Comparison of ENCODE assay signal across 8 cellular contexts in genomic region chr11:62599909-62600308, GRCh38. TPM values are rescaled to one million over a fixed set of nuclear protein-coding genes. Genes with fewer than 3 reads are reported as not detected.
DNase-seq lines count a peak whose midpoint lies in the region; ATAC-seq and TF ChIP-seq lines count a peak whose summit lies in the region.

No MANE protein-coding gene starts in this region.

- H3K9me3 ChIP-seq in BE2C, result no peaks in the 10 kb centered on the region
- no peaks in the 10 kb centered on the region for H3K9me3 ChIP-seq in colonic mucosa
- no peaks in the 10 kb centered on the region for H3K9me3 ChIP-seq in naive thymus-derived CD4-positive, alpha-beta T cell (ENCODE audit: control insufficient read depth in 2 of 3, low read length in 3 of 3)

- peaks cover 45 to 65% (median 55%) of the 10 kb centered on the region in 7 donors for H3K4me1 Mint-ChIP-seq in naive thymus-derived CD4-positive, alpha-beta T cell

- H3K27ac ChIP-seq in colonic mucosa, result peak overlapping the region; percentile 99
- H3K27ac ChIP-seq in naive thymus-derived CD4-positive, alpha-beta T cell (ENCODE audit: low read depth, low read length), result peak overlapping the region; percentile 98

- no peaks in the 10 kb centered on the region for H3K27me3 Mint-ChIP-seq in naive thymus-derived CD4-positive, alpha-beta T cell

- H3K4me3 ChIP-seq in BE2C (ENCODE audit: low read depth, low read length) (peak overlapping the region; percentile 84), LNCaP clone FGC (ENCODE audit: low read depth, low read length) (peak overlapping the region; percentile 99), colonic mucosa (peak overlapping the region; percentile 87)
- H3K4me3 ChIP-seq in naive thymus-derived CD4-positive, alpha-beta T cell (ENCODE audit: low read length), result peak overlapping the region; percentile 71

- POLR2A ChIA-PET in naive thymus-derived CD4-positive, alpha-beta T cell (lab: Charles Lee), result interaction anchor here (0.6 to 15.2 kb wide), 26 partner anchors 9 to 255 kb away, joined by 3 to 219 read pairs (median 7); partner anchors contain the start of genes B3GAT3, BSCL2, C11orf98 and CSKMT
- POLR2A ChIA-PET in HEK293T (lab: Yijun Ruan, JAX), result interaction anchor here (0.8 to 3.4 kb wide), 13 partner anchors 8 to 282 kb away, joined by 3 to 105 read pairs (median 7); partner anchors contain the start of genes B3GAT3, C11orf98, CSKMT and EEF1G

- H3K36me3 ChIP-seq in BE2C, result peaks cover 34% of the 10 kb centered on the region
- peaks cover 6% of the 10 kb centered on the region for H3K36me3 ChIP-seq in colonic mucosa
- H3K36me3 ChIP-seq in naive thymus-derived CD4-positive, alpha-beta T cell (ENCODE audit: control insufficient read depth in 2 of 3, insufficient read depth in 3 of 3, low read length in 3 of 3), result peaks cover 12 to 62% (median 35%) of the 10 kb centered on the region in 3 experiments

- TF ChIP-seq CTCF in BE2C (IDR thresholded peaks at IDR 0.05; ENCODE audit: low read depth, low read length) (no peak), LNCaP clone FGC (IDR thresholded peaks at IDR 0.05; ENCODE audit: control insufficient read depth, extremely low read depth, insufficient read depth) (no peak), colonic mucosa (IDR thresholded peaks at IDR 0.05) (no peak)

- CTCF ChIA-PET in naive thymus-derived CD4-positive, alpha-beta T cell (lab: Charles Lee), result interaction anchor here (0.6 to 1.7 kb wide), 6 partner anchors 8 to 254 kb away, joined by 3 to 8 read pairs (median 4); partner anchors contain the start of gene TUT1
- CTCF ChIA-PET in HEK293T (lab: Yijun Ruan, JAX), result interaction anchor here (1.0 to 2.1 kb wide), 2 partner anchors 8 to 12 kb away, joined by 4 to 9 read pairs; partner anchors contain the start of gene TUT1

- H3K27me3 ChIP-seq in BE2C (no peaks in the 10 kb centered on the region), colonic mucosa (no peaks in the 10 kb centered on the region)
- H3K27me3 ChIP-seq in naive thymus-derived CD4-positive, alpha-beta T cell (ENCODE audit: control insufficient read depth in 2 of 2, insufficient read depth in 2 of 2, low read length in 2 of 2), result no peaks in the 10 kb centered on the region

- DNase-seq in BE2C (no peak), LNCaP clone FGC (ENCODE audit: low read depth) (no peak), colonic mucosa (no peak), COLO829 (ENCODE audit: low spot score) (no peak), NCI-H187 (lab: John Stamatoyannopoulos, UW) (no peak), HEK293T (ENCODE audit: extremely low spot score) (no peak), NOMO-1 (lab: John Stamatoyannopoulos, UW; ENCODE audit: unreplicated experiment in 2 of 2) (no peak)
- no peak for DNase-seq in naive thymus-derived CD4-positive, alpha-beta T cell

- intact Hi-C loops in colonic mucosa (cut with DNase I), result loop anchor here (10.0 kb wide), 1 partner anchor 95 kb away; no protein-coding TSS in a partner anchor
- intact Hi-C loops in naive thymus-derived CD4-positive, alpha-beta T cell (cut with micrococcal nuclease), result loop anchor here (1.0 to 5.0 kb wide), 17 partner anchors 9 to 281 kb away; partner anchors contain the start of genes GANAB (in 2 of the 2), INTS5 (in 2 of the 2), TUT1 (in 2 of the 2) and C11orf98 (in 1 of the 2)

- H3K9ac ChIP-seq in colonic mucosa (ENCODE audit: low read depth in 2 of 2, low read length in 2 of 2), result peak overlapping the region; percentile 47 to 97

- peak overlapping the region; percentile 85 to 99 (median 94) for H3K4me3 Mint-ChIP-seq in naive thymus-derived CD4-positive, alpha-beta T cell

- H3K4me1 ChIP-seq in BE2C, result no peaks in the 10 kb centered on the region
- H3K4me1 ChIP-seq in colonic mucosa, result peaks cover 5% of the 10 kb centered on the region
- H3K4me1 ChIP-seq in naive thymus-derived CD4-positive, alpha-beta T cell (ENCODE audit: control insufficient read depth in 2 of 2, insufficient read depth in 2 of 2, low read length in 2 of 2), result peaks cover 19 to 23% of the 10 kb centered on the region in 2 donors

- no peak for ATAC-seq in naive thymus-derived CD4-positive, alpha-beta T cell

- peaks cover 0 to 1% (median 0%) of the 10 kb centered on the region in 11 donors for H3K9me3 Mint-ChIP-seq in naive thymus-derived CD4-positive, alpha-beta T cell

- H3K27ac Mint-ChIP-seq in naive thymus-derived CD4-positive, alpha-beta T cell, result peak overlapping the region; percentile 90 to 98 (median 97)

- peaks cover 16 to 62% (median 47%) of the 10 kb centered on the region in 5 donors for H3K36me3 Mint-ChIP-seq in naive thymus-derived CD4-positive, alpha-beta T cell

TF ChIP-seq in HEK293T, 16 proteins besides CTCF, POLR2A, EP300 and RAD21:
- no peak for TF ChIP-seq FOXA1 (IDR thresholded peaks at IDR 0.05)
- TF ChIP-seq FOXK2 (IDR thresholded peaks at IDR 0.05), result no peak

RNA-seq across cellular contexts. Expression of gene MTA2, which starts 1.8 kb away (rescaled TPM):
- polyA plus RNA-seq in BE2C (2012; ENCODE audit: insufficient read depth, insufficient read length, low read depth), result 83.3 TPM
- 100 to 1,000 TPM in 1 of 2 donors, 10 to 100 TPM in 1; 91.0 to 133 TPM for total RNA-seq in colonic mucosa
- 100 to 1,000 TPM; 134 to 238 (median 199) TPM for total RNA-seq in naive thymus-derived CD4-positive, alpha-beta T cell
- 10 to 100 TPM; 25.6 to 46.4 TPM for polyA plus RNA-seq in naive thymus-derived CD4-positive, alpha-beta T cell

RNA-seq across cellular contexts. Expression of gene TUT1, which starts 8.6 kb away (rescaled TPM):
- 61.8 TPM for polyA plus RNA-seq in BE2C (2012; ENCODE audit: insufficient read depth, insufficient read length, low read depth)
- total RNA-seq in colonic mucosa, result 10 to 100 TPM; 11.1 to 26.2 TPM
- 10 to 100 TPM; 34.5 to 54.6 (median 37.4) TPM for total RNA-seq in naive thymus-derived CD4-positive, alpha-beta T cell
- polyA plus RNA-seq in naive thymus-derived CD4-positive, alpha-beta T cell, result 10 to 100 TPM; 20.2 to 25.4 TPM

RNA-seq across cellular contexts. Expression of gene EML3, which starts 12.7 kb away (rescaled TPM):
- polyA plus RNA-seq in BE2C (2012; ENCODE audit: insufficient read depth, insufficient read length, low read depth), result 33.4 TPM
- 10 to 100 TPM; 37.5 to 58.7 TPM for total RNA-seq in colonic mucosa
- total RNA-seq in naive thymus-derived CD4-positive, alpha-beta T cell, result 100 to 1,000 TPM; 152 to 209 (median 188) TPM
- 10 to 100 TPM; 14.6 to 23.9 TPM for polyA plus RNA-seq in naive thymus-derived CD4-positive, alpha-beta T cell

RNA-seq across cellular contexts. Expression of gene ROM1, which starts 13.1 kb away (rescaled TPM):
- 3.5 TPM for polyA plus RNA-seq in BE2C (2012; ENCODE audit: insufficient read depth, insufficient read length, low read depth)
- total RNA-seq in colonic mucosa, result 1 to 10 TPM; 3.2 to 3.6 TPM
- 1 to 10 TPM; 1.2 to 2.4 (median 2.0) TPM for total RNA-seq in naive thymus-derived CD4-positive, alpha-beta T cell
- under 1 TPM in 1 of 2 donors, not detected in 1; 0.51 TPM for polyA plus RNA-seq in naive thymus-derived CD4-positive, alpha-beta T cell

RNA-seq across cellular contexts. Expression of gene B3GAT3, which starts 21.9 kb away (rescaled TPM):
- polyA plus RNA-seq in BE2C (2012; ENCODE audit: insufficient read depth, insufficient read length, low read depth), result 50.8 TPM
- 10 to 100 TPM; 21.8 to 37.7 TPM for total RNA-seq in colonic mucosa
- 10 to 100 TPM; 55.8 to 78.1 (median 71.2) TPM for total RNA-seq in naive thymus-derived CD4-positive, alpha-beta T cell
- 10 to 100 TPM; 35.0 to 41.9 TPM for polyA plus RNA-seq in naive thymus-derived CD4-positive, alpha-beta T cell
